ENCODE assay signal across 8 cellular contexts in genomic region chr11:71420455-71421241, GRCh38. TPM values are rescaled to one million over a fixed set of nuclear protein-coding genes. Genes with fewer than 3 reads are reported as not detected.
DNase-seq lines count a peak whose midpoint lies in the region; ATAC-seq and TF ChIP-seq lines count a peak whose summit lies in the region.

No MANE protein-coding gene starts in this region.

- H3K36me3 Mint-ChIP-seq in endothelial cell (ENCODE audit: low read depth, unreplicated experiment), result no peaks in the 10 kb centered on the region

- no peaks in the 10 kb centered on the region for H3K4me1 ChIP-seq in NT2/D1 (ENCODE audit: insufficient read depth, insufficient read length)

- H3K4me1 Mint-ChIP-seq in endothelial cell (ENCODE audit: unreplicated experiment), result peaks cover 2% of the 10 kb centered on the region

- H3K4me3 ChIP-seq in HFF-Myc (replicated peaks; ENCODE audit: low read depth, low read length) (no peak overlapping the region), NT2/D1 (ENCODE audit: insufficient read length, low read depth) (no peak overlapping the region)

- H3K27ac Mint-ChIP-seq in endothelial cell (ENCODE audit: unreplicated experiment), result no peak overlapping the region

- TF ChIP-seq CTCF in HFF-Myc (IDR thresholded peaks at IDR 0.05; ENCODE audit: low read depth, low read length, missing control alignments) (peak; percentile 77), endothelial cell (IDR thresholded peaks at IDR 0.05; ENCODE audit: unreplicated experiment) (peak; percentile 82)

- no peaks in the 10 kb centered on the region for H3K9me3 ChIP-seq in NT2/D1 (ENCODE audit: insufficient read depth, low read length)

- no peak overlapping the region for H3K9ac ChIP-seq in NT2/D1 (ENCODE audit: insufficient read length, low read depth)

- H3K27me3 Mint-ChIP-seq in endothelial cell (ENCODE audit: unreplicated experiment), result peaks cover 3% of the 10 kb centered on the region

- H3K36me3 ChIP-seq in NT2/D1 (ENCODE audit: insufficient read depth, insufficient read length, low read length), result no peaks in the 10 kb centered on the region

- ATAC-seq in GM19351 (IDR thresholded peaks at IDR 0.05; ENCODE audit: unreplicated experiment) (no peak), HG03521 (IDR thresholded peaks at IDR 0.05; ENCODE audit: unreplicated experiment) (no peak)

- H3K4me3 Mint-ChIP-seq in endothelial cell (ENCODE audit: unreplicated experiment), result no peak overlapping the region

- H3K9me3 Mint-ChIP-seq in endothelial cell (ENCODE audit: unreplicated experiment), result no peaks in the 10 kb centered on the region

- no peaks in the 10 kb centered on the region for H3K27me3 ChIP-seq in NT2/D1 (ENCODE audit: insufficient read depth, insufficient read length)

- peak; percentile 8 for DNase-seq in DMS79 (lab: John Stamatoyannopoulos, UW)
- no peak for DNase-seq in HFF-Myc (ENCODE audit: extremely low read depth, low read depth)
- peak; percentile 78 for DNase-seq in NT2/D1 (ENCODE audit: low read depth, low spot score)
- DNase-seq in endothelial cell (ENCODE audit: low spot score), result peak; percentile 67
- DNase-seq in myocyte (ENCODE audit: low read depth), result peak; percentile 58
- no peak for DNase-seq in HPDE6-E6E7 (ENCODE audit: extremely low spot score)

RNA-seq across cellular contexts. Expression of gene DHCR7, which starts 27.5 kb away (rescaled TPM):
- 130 TPM for total RNA-seq in endothelial cell (ENCODE audit: unreplicated experiment)
- 48.0 and 87.5 TPM in 2 replicates for total RNA-seq in myocyte
- 138 TPM for polyA plus RNA-seq in myocyte (2012)

RNA-seq across cellular contexts. Expression of gene NADSYN1, which starts 32.4 kb away (rescaled TPM):
- 69.0 TPM for total RNA-seq in endothelial cell (ENCODE audit: unreplicated experiment)
- 31.9 and 48.0 TPM in 2 replicates for total RNA-seq in myocyte
- polyA plus RNA-seq in myocyte (2012), result 56.0 TPM

Comparison
In these comparisons a context has a peak if more than half of its experiments do, and no peak if none do; other contexts are left out.
1. DNase-seq: peak in DMS79 (single experiment), NT2/D1 (single experiment), endothelial cell (single experiment) and myocyte (single experiment); none in HFF-Myc (single experiment) and HPDE6-E6E7 (single experiment).